Comparison of ENCODE assay signal across 17 cellular contexts in the genomic region with DNA sequence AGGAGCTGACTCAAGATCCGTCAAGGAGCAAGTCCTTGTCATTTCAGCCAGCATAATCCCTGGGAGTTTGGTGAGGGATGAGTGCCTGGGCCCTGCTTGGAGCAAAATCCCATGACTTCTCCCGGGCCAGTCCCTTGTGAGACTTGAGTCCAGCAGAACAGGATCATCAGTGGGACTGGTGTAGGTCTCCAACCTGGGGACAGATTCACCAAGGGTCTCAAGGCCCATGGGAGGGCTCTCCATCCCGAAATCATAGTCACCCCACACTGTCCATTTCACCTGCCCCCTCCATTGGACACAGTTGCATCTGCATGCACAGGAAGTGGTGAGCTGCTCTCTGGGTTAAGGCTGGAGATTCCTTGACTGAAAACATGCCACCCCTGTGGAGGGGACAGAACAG.
DNase-seq lines count a peak whose midpoint lies in the region; ATAC-seq and TF ChIP-seq lines count a peak whose summit lies in the region.
"Had no signal": no experiment of that assay in that cellular context is flagged by ENCODE, and none has a peak within 500 bp of the region (broad histone marks: within the 10 kb centered on the region; RNA-seq: fewer than 3 reads in every experiment).

No MANE protein-coding gene starts in this region.

- no peak overlapping the region for H3K4me3 Mint-ChIP-seq in osteocyte (ENCODE audit: unreplicated experiment)

- ATAC-seq in GM18502 (IDR thresholded peaks at IDR 0.05; ENCODE audit: poor library complexity, unreplicated experiment) (no peak), HG02981 (IDR thresholded peaks at IDR 0.05; ENCODE audit: unreplicated experiment) (no peak)
- ATAC-seq: A549, Right ventricle myocardium inferior had no signal

- H3K36me3 Mint-ChIP-seq in osteocyte (ENCODE audit: unreplicated experiment), result no peaks in the 10 kb centered on the region

- H3K27me3 Mint-ChIP-seq in osteocyte (ENCODE audit: unreplicated experiment), result peaks cover 16% of the 10 kb centered on the region

- no peak for TF ChIP-seq CTCF in osteocyte (IDR thresholded peaks at IDR 0.05)

- no peak overlapping the region for H3K27ac Mint-ChIP-seq in osteocyte (ENCODE audit: unreplicated experiment)

- no peaks in the 10 kb centered on the region for H3K9me3 Mint-ChIP-seq in osteocyte (ENCODE audit: unreplicated experiment)

- H3K4me1 Mint-ChIP-seq in osteocyte (ENCODE audit: unreplicated experiment), result no peaks in the 10 kb centered on the region

- DNase-seq in AG20443 (ENCODE audit: low spot score) (peak; percentile 7), islet precursor cell (peak; percentile 26), osteocyte (ENCODE audit: extremely low spot score, unreplicated experiment) (peak; percentile 54), HCEC 1CT (no peak)
- peak; percentile 25 for DNase-seq in activated CD8-positive, alpha-beta memory T cell treated with anti-CD3 and anti-CD28 coated beads, Interleukin-2, amount 50 U/mL, for 48 hours
- DNase-seq: BE2C, DMS79, MG63, NCI-H1417 treated with DMSO at 0.1 percent for 48 hours, NCI-H187, NCI-H446, NCI-H526, OCI-M1 had no signal
